In genomic region chr1:238029126-238029525, GRCh38 we compare ENCODE assay signal across 17 cellular contexts.
DNase-seq lines count a peak whose midpoint lies in the region; ATAC-seq and TF ChIP-seq lines count a peak whose summit lies in the region.
"Had no signal": no experiment of that assay in that cellular context is flagged by ENCODE, and none has a peak within 500 bp of the region (broad histone marks: within the 10 kb centered on the region; RNA-seq: fewer than 3 reads in every experiment).

No MANE protein-coding gene starts in this region.

- H3K27me3 Mint-ChIP-seq in WTC11 (ENCODE audit: low read depth) = no peaks in the 10 kb centered on the region; the same call in 1 of the 2 replicates
- H3K27me3 Mint-ChIP-seq: CD4-positive, CD25-positive, alpha-beta regulatory T cell had no signal

- H2AK5ac ChIP-seq in mesendoderm (ENCODE audit: low read length) = no peak overlapping the region

- TF ChIP-seq CTCF in WTC11 (IDR thresholded peaks at IDR 0.05) (no peak), kidney epithelial cell (IDR thresholded peaks at IDR 0.05; ENCODE audit: insufficient read depth, low read length, poor library complexity, severe bottlenecking) (no peak), transverse colon (IDR thresholded peaks at IDR 0.05) (no peak)

- H3K56ac ChIP-seq in mesendoderm (ENCODE audit: low read length) = no peak overlapping the region

- no peak overlapping the region for H3K4me3 Mint-ChIP-seq in WTC11
- H3K4me3 Mint-ChIP-seq: CD4-positive, CD25-positive, alpha-beta regulatory T cell; GM23338; H9 had no signal

- no peaks in the 10 kb centered on the region for H3K36me3 ChIP-seq in kidney epithelial cell (ENCODE audit: control insufficient read depth, insufficient read depth, low read length)
- no peaks in the 10 kb centered on the region for H3K36me3 ChIP-seq in mesendoderm (ENCODE audit: control insufficient read depth, insufficient read depth, low read length)
- no peaks in the 10 kb centered on the region for H3K36me3 ChIP-seq in transverse colon
- H3K36me3 ChIP-seq: BLaER1 treated with 17β-estradiol and CSF1 and Interleukin-3, amounts not matched to agents 10 nM and 100 nM had no signal

- no peak overlapping the region for H3K4ac ChIP-seq in mesendoderm (ENCODE audit: low read depth, low read length)

- H3K4me1 ChIP-seq in mesendoderm (ENCODE audit: control insufficient read depth, low read depth, low read length) = peaks cover 3% of the 10 kb centered on the region
- H3K4me1 ChIP-seq in transverse colon = no peaks in the 10 kb centered on the region
- H3K4me1 ChIP-seq: BLaER1 treated with 17β-estradiol and CSF1 and Interleukin-3, amounts not matched to agents 10 nM and 100 nM had no signal

- no peak overlapping the region for H4K5ac ChIP-seq in mesendoderm (ENCODE audit: low read length)

- no peak overlapping the region for H2BK120ac ChIP-seq in mesendoderm (ENCODE audit: low read depth, low read length)

- no peak overlapping the region for H3K27ac Mint-ChIP-seq in WTC11
- H3K27ac Mint-ChIP-seq: CD4-positive, CD25-positive, alpha-beta regulatory T cell; GM23338 had no signal

- peaks cover 34% of the 10 kb centered on the region for H3K4me1 Mint-ChIP-seq in WTC11
- H3K4me1 Mint-ChIP-seq: CD4-positive, CD25-positive, alpha-beta regulatory T cell had no signal

- H3K27me3 ChIP-seq in kidney epithelial cell (ENCODE audit: control insufficient read depth, insufficient read depth, low read length) = no peaks in the 10 kb centered on the region
- no peaks in the 10 kb centered on the region for H3K27me3 ChIP-seq in mesendoderm (ENCODE audit: insufficient read depth, low read length, poor library complexity)
- no peaks in the 10 kb centered on the region for H3K27me3 ChIP-seq in transverse colon
- H3K27me3 ChIP-seq: BLaER1 treated with 17β-estradiol and CSF1 and Interleukin-3, amounts not matched to agents 10 nM and 100 nM had no signal

- WGBS in mesendoderm (ENCODE audit: extremely low coverage, insufficient coverage, low lambda C conversion rate) = no CpG with 5 or more reads among the region's 1 CpG
- WGBS in transverse colon (ENCODE audit: low coverage in 1 of 2), 2 donors = 63% methylated on average over 1 of the region's 1 CpG; no CpG with 5 or more reads in 1 of the 2 donors

- no peak overlapping the region for H3K4me3 ChIP-seq in kidney epithelial cell (ENCODE audit: low read depth, low read length)
- H3K4me3 ChIP-seq in mesendoderm (ENCODE audit: low read length) = no peak overlapping the region
- no peak overlapping the region for H3K4me3 ChIP-seq in transverse colon
- H3K4me3 ChIP-seq: BLaER1 treated with 17β-estradiol and CSF1 and Interleukin-3, amounts not matched to agents 10 nM and 100 nM; GM12878; GM23338 had no signal

- CTCF ChIA-PET in WTC11 (lab: Charles Lee) = no interaction called here

- no peak overlapping the region for H2BK5ac ChIP-seq in mesendoderm (ENCODE audit: low read length)

- no peak overlapping the region for H4K8ac ChIP-seq in mesendoderm (ENCODE audit: low read depth, low read length)

- H3K79me2 ChIP-seq in mesendoderm (ENCODE audit: control insufficient read depth, insufficient read depth, low read length) = no peaks in the 10 kb centered on the region

- H3K18ac ChIP-seq in mesendoderm (ENCODE audit: low read length) = no peak overlapping the region

- ATAC-seq in WTC11 = peak; percentile 50; the same call in 1 of the 2 replicates
- ATAC-seq: GM12878, GM23338 had no signal

- H3K4me2 ChIP-seq in mesendoderm (ENCODE audit: low read length) = no peak overlapping the region
- H3K4me2 ChIP-seq: BLaER1 treated with 17β-estradiol and CSF1 and Interleukin-3, amounts not matched to agents 10 nM and 100 nM; GM23338 had no signal

- in situ Hi-C loops in Caki2 (cut with HindIII; ENCODE audit: low pct_unique_long_range_greater_than_20kb, low sequenced_read_pairs) (no loop called here), KBM-7 (cut with MboI; ENCODE audit: low pct_unique_long_range_greater_than_20kb, low sequenced_read_pairs) (no loop called here), transverse colon (cut with MboI; ENCODE audit: low pct_ligation_motif_present in 1 of 4, low pct_unique_long_range_greater_than_20kb in 1 of 4, low sequenced_read_pairs in 3 of 4) (loop anchor here in 1 of 4 donors (10.0 kb wide), 1 partner anchor 56 kb away; no protein-coding TSS in a partner anchor)

- peaks cover 8% of the 10 kb centered on the region for H3K36me3 Mint-ChIP-seq in WTC11
- H3K36me3 Mint-ChIP-seq: CD4-positive, CD25-positive, alpha-beta regulatory T cell had no signal

- no peaks in the 10 kb centered on the region for H3K79me1 ChIP-seq in mesendoderm (ENCODE audit: low read length)

- no peak overlapping the region for H2BK15ac ChIP-seq in mesendoderm (replicated peaks; ENCODE audit: low read depth)

- no peak overlapping the region for H3K9ac ChIP-seq in mesendoderm (ENCODE audit: low read length)
- H3K9ac ChIP-seq: BLaER1 treated with 17β-estradiol and CSF1 and Interleukin-3, amounts not matched to agents 10 nM and 100 nM had no signal

- TF ChIP-seq POLR2A in transverse colon (IDR thresholded peaks at IDR 0.05) = no peak

- intact Hi-C loops in transverse colon (cut with DNase I; ENCODE audit: low total_unique reads) = no loop called here

- H3K23ac ChIP-seq in mesendoderm (ENCODE audit: low read length) = no peak overlapping the region

- POLR2A ChIA-PET in WTC11 (lab: Charles Lee) = no interaction called here

- TF ChIP-seq EP300 in transverse colon (IDR thresholded peaks at IDR 0.05; ENCODE audit: low read depth) = no peak

- peak; percentile 95 for DNase-seq in Caki2 (ENCODE audit: low read depth)
- DNase-seq in WTC11 (ENCODE audit: low spot score) = no peak
- peak; percentile 68 for DNase-seq in kidney epithelial cell (ENCODE audit: low read depth)
- peak; percentile 18 for DNase-seq in mesendoderm
- DNase-seq in KBM-7 = no peak
- DNase-seq in activated gamma-delta T cell treated with Interleukin-2 at 50 U/mL for 16 hours = no peak
- no peak for DNase-seq in transverse colon
- DNase-seq in NCI-H2081 (lab: John Stamatoyannopoulos, UW) = no peak
- DNase-seq: 8988T; Calu3; CD4-positive, CD25-positive, alpha-beta regulatory T cell; DMS 273 treated with DMSO at 0.1 percent for 48 hours; H9 had no signal

- H3K9me3 Mint-ChIP-seq in WTC11 = peaks cover 39% of the 10 kb centered on the region

- H3K9me3 ChIP-seq in transverse colon = peaks cover 0 to 13% of the 10 kb centered on the region in 2 donors

- H3K27ac ChIP-seq in mesendoderm (ENCODE audit: low read depth, low read length) (no peak overlapping the region), transverse colon (no peak overlapping the region)
- H3K27ac ChIP-seq: BLaER1 treated with 17β-estradiol and CSF1 and Interleukin-3, amounts not matched to agents 10 nM and 100 nM; HL-60 had no signal

TF ChIP-seq in WTC11, 78 proteins besides CTCF, POLR2A, EP300 and RAD21:
- TF ChIP-seq NR3C1 (CRISPR knock-in tag; conservative IDR thresholded peaks at IDR 0.05; ENCODE audit: low read depth) = no peak
- no peak for TF ChIP-seq NFYB (CRISPR knock-in tag; conservative IDR thresholded peaks at IDR 0.05; ENCODE audit: low read depth)
- no peak for TF ChIP-seq ZNF281 (CRISPR knock-in tag; IDR thresholded peaks at IDR 0.05)
- no peak for TF ChIP-seq CBFB (CRISPR knock-in tag; IDR thresholded peaks at IDR 0.05; ENCODE audit: low read depth)
- no peak for TF ChIP-seq RORB (CRISPR knock-in tag; IDR thresholded peaks at IDR 0.05)
- no peak for TF ChIP-seq CDX4 (CRISPR knock-in tag; IDR thresholded peaks at IDR 0.05; ENCODE audit: borderline replicate concordance)
- no peak for TF ChIP-seq ATF3 (CRISPR knock-in tag; conservative IDR thresholded peaks at IDR 0.05)

Comparison
In these comparisons a context has a peak if more than half of its experiments do, and no peak if none do; other contexts are left out.
1. DNase-seq: peak in Caki2 (single experiment), kidney epithelial cell (single experiment) and mesendoderm (single experiment); none in WTC11 (single experiment), KBM-7 (single experiment), activated gamma-delta T cell treated with Interleukin-2 at 50 U/mL for 16 hours (single experiment), transverse colon (single experiment) and NCI-H2081 (0 of 2).